ENCODE assay signal across 1 cellular context in the genomic region with DNA sequence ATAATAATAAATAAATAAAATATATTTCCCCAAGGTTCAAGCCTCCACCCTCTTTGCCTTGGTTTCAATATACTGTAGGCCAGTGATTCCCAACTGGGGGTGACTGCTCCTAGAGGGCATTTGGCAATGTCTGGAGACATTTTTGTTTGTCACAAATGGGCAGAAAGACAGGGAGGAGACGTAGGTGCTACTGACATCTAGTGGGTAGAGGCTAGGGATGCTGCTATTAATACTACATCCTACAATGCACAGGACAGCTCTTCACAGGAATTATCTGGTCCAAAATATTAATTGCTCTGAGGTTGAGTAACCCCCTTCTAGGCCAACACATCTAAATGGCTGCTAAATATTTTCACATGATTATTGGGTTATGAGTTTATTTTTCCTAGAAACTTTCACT.
A peak's percentile ranks its signal among the peaks of the same experiment; 100 is the strongest.
TF ChIP-seq lines count a peak whose summit lies in the region.

No MANE protein-coding gene starts in this region.

TF ChIP-seq in GM12878, 131 proteins besides CTCF, POLR2A, EP300 and RAD21:
- TF ChIP-seq, protein P1, sequence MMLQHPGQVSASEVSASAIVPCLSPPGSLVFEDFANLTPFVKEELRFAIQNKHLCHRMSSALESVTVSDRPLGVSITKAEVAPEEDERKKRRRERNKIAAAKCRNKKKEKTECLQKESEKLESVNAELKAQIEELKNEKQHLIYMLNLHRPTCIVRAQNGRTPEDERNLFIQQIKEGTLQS (IDR thresholded peaks at IDR 0.05; ENCODE audit: borderline replicate concordance, extremely low read depth, low read depth, low read length), result no peak
- TF ChIP-seq ZNF384 (IDR thresholded peaks at IDR 0.05; ENCODE audit: borderline replicate concordance, low read depth, low read length), result no peak
- TF ChIP-seq SKIL (IDR thresholded peaks at IDR 0.05; ENCODE audit: low read depth, poor library complexity, severe bottlenecking), result no peak
- TF ChIP-seq, protein P2, sequence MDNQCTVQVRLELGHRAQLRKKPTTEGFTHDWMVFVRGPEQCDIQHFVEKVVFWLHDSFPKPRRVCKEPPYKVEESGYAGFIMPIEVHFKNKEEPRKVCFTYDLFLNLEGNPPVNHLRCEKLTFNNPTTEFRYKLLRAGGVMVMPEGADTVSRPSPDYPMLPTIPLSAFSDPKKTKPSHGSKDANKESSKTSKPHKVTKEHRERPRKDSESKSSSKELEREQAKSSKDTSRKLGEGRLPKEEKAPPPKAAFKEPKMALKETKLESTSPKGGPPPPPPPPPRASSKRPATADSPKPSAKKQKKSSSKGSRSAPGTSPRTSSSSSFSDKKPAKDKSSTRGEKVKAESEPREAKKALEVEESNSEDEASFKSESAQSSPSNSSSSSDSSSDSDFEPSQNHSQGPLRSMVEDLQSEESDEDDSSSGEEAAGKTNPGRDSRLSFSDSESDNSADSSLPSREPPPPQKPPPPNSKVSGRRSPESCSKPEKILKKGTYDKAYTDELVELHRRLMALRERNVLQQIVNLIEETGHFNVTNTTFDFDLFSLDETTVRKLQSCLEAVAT (IDR thresholded peaks at IDR 0.05), result no peak
- no peak for TF ChIP-seq KDM1A (IDR thresholded peaks at IDR 0.05; ENCODE audit: borderline replicate concordance)
- TF ChIP-seq IRF4 (IDR thresholded peaks at IDR 0.05; ENCODE audit: low read depth, low read length), result no peak
- no peak for TF ChIP-seq CHD4 (IDR thresholded peaks at IDR 0.05)
- TF ChIP-seq E2F8 (IDR thresholded peaks at IDR 0.05; ENCODE audit: low read depth, partially characterized antibody), result no peak
- TF ChIP-seq, protein P3, sequence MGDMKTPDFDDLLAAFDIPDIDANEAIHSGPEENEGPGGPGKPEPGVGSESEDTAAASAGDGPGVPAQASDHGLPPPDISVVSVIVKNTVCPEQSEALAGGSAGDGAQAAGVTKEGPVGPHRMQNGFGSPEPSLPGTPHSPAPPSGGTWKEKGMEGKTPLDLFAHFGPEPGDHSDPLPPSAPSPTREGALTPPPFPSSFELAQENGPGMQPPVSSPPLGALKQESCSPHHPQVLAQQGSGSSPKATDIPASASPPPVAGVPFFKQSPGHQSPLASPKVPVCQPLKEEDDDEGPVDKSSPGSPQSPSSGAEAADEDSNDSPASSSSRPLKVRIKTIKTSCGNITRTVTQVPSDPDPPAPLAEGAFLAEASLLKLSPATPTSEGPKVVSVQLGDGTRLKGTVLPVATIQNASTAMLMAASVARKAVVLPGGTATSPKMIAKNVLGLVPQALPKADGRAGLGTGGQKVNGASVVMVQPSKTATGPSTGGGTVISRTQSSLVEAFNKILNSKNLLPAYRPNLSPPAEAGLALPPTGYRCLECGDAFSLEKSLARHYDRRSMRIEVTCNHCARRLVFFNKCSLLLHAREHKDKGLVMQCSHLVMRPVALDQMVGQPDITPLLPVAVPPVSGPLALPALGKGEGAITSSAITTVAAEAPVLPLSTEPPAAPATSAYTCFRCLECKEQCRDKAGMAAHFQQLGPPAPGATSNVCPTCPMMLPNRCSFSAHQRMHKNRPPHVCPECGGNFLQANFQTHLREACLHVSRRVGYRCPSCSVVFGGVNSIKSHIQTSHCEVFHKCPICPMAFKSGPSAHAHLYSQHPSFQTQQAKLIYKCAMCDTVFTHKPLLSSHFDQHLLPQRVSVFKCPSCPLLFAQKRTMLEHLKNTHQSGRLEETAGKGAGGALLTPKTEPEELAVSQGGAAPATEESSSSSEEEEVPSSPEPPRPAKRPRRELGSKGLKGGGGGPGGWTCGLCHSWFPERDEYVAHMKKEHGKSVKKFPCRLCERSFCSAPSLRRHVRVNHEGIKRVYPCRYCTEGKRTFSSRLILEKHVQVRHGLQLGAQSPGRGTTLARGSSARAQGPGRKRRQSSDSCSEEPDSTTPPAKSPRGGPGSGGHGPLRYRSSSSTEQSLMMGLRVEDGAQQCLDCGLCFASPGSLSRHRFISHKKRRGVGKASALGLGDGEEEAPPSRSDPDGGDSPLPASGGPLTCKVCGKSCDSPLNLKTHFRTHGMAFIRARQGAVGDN (IDR thresholded peaks at IDR 0.05), result no peak
- no peak for TF ChIP-seq PAX8 (IDR thresholded peaks at IDR 0.05)
- no peak for TF ChIP-seq HSF1 (IDR thresholded peaks at IDR 0.05; ENCODE audit: low read depth, low read length)
- 0 out of 2 replicates have a peak, but pooled peaks have one; percentile 48 for TF ChIP-seq SMARCA5 (IDR thresholded peaks at IDR 0.05)
- TF ChIP-seq, protein P4, sequence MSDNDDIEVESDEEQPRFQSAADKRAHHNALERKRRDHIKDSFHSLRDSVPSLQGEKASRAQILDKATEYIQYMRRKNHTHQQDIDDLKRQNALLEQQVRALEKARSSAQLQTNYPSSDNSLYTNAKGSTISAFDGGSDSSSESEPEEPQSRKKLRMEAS (IDR thresholded peaks at IDR 0.05; ENCODE audit: low read depth, low read length), result no peak
- TF ChIP-seq YBX1 (IDR thresholded peaks at IDR 0.05), result no peak
- TF ChIP-seq SMC3 (IDR thresholded peaks at IDR 0.05; ENCODE audit: borderline replicate concordance, low read length), result peak; percentile 40; the same call in 1 of the 2 replicates
- TF ChIP-seq CEBPB (IDR thresholded peaks at IDR 0.05; ENCODE audit: borderline replicate concordance in 1 of 2, low read depth in 2 of 2, low read length in 2 of 2), result no peak
- no peak for TF ChIP-seq USF2 (IDR thresholded peaks at IDR 0.05; ENCODE audit: borderline replicate concordance, low read depth, low read length)
- no peak for TF ChIP-seq STAT3 (IDR thresholded peaks at IDR 0.05; ENCODE audit: low read depth, low read length)
- TF ChIP-seq SRF (IDR thresholded peaks at IDR 0.05; ENCODE audit: low read depth in 2 of 2, low read length in 2 of 2), result no peak
- TF ChIP-seq BCL11A (IDR thresholded peaks at IDR 0.05; ENCODE audit: low read depth, low read length), result no peak
- TF ChIP-seq ESRRA (IDR thresholded peaks at IDR 0.05; ENCODE audit: low read length), result no peak
- TF ChIP-seq YY1 (IDR thresholded peaks at IDR 0.05; ENCODE audit: low read depth, low read length), result peak; percentile 68
- no peak for TF ChIP-seq CHD1 (IDR thresholded peaks at IDR 0.05; ENCODE audit: low read depth, low read length)
- no peak for TF ChIP-seq NFXL1 (IDR thresholded peaks at IDR 0.05; ENCODE audit: borderline replicate concordance)
- TF ChIP-seq IRF5 (IDR thresholded peaks at IDR 0.05; ENCODE audit: borderline replicate concordance), result no peak
- no peak for TF ChIP-seq RCOR1 (conservative IDR thresholded peaks at IDR 0.05; ENCODE audit: low read depth, low read length)
- no peak for TF ChIP-seq JUND (IDR thresholded peaks at IDR 0.05; ENCODE audit: low read depth, low read length)
- TF ChIP-seq BRCA1 (IDR thresholded peaks at IDR 0.05; ENCODE audit: low read depth, low read length), result no peak
- TF ChIP-seq MEF2B (IDR thresholded peaks at IDR 0.05; ENCODE audit: partially characterized antibody, poor library complexity, severe bottlenecking), result peak; percentile 10
